Comparison of ENCODE assay signal across 8 cellular contexts in the genomic region with DNA sequence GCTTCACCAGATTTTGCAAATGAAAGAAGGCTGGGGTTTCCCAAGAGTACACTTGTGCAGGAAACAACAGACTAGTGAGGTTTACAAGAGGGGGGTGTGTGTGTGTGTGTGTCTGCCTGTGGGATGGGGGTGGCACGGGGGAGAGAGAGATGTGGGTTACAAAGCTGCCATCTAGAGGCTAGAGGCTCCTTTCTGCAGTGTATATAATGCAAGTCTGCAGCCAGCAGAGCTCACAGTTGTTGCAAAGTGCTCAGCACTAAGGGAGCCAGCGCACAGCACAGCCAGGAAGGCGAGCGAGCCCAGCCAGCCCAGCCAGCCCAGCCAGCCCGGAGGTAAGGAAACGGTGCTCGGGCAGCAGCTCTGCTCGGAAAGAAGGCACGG. TPM values are rescaled to one million over a fixed set of nuclear protein-coding genes. Genes with fewer than 3 reads are reported as not detected.
DNase-seq lines count a peak whose midpoint lies in the region; ATAC-seq and TF ChIP-seq lines count a peak whose summit lies in the region.

A gene (plus strand): TSS at position 233 of the 381 bp plus-strand sequence. CDS start 10,641 bp downstream, outside the sequence.

- TF ChIP-seq CTCF in GM13976 (IDR thresholded peaks at IDR 0.05; ENCODE audit: borderline replicate concordance, control extremely low read depth, extremely low read depth, insufficient read depth, missing control alignments) = peak; percentile 53

- in situ Hi-C loops in GM13976 (cut with MboI; ENCODE audit: low sequenced_read_pairs, unreplicated experiment) = loop anchor here (10.0 kb wide), 1 partner anchor 55 kb away; no protein-coding TSS in a partner anchor

- DNase-seq in GM13976 (ENCODE audit: low spot score) (peak; percentile 89), NCI-H2029 (lab: John Stamatoyannopoulos, UW) (peak; percentile 80), cerebellum (ENCODE audit: low spot score) (peak; percentile 39), left kidney (ENCODE audit: low read depth, low spot score) (peak; percentile 88), T1000 (lab: John Stamatoyannopoulos, UW) (no peak)
- DNase-seq in activated CD4-positive, CD25-positive, alpha-beta regulatory T cell (lab: John Stamatoyannopoulos, UW) = peak in 3 of 4 experiments; percentile 25 to 44 (median 35)
- DNase-seq in stimulated activated CD4-positive, alpha-beta T cell treated with anti-CD3 and anti-CD28 coated beads, Interleukin-2, amount 100 ng/mL, for 24 hours = peak; percentile 61 to 66

- peak; percentile 81 for ATAC-seq in HG02678 (IDR thresholded peaks at IDR 0.05; ENCODE audit: unreplicated experiment)

RNA-seq across cellular contexts. Expression of the gene that starts here (rescaled TPM):
- 10.3 TPM for total RNA-seq in cerebellum
